ENCODE assay signal across 19 cellular contexts in the genomic region with DNA sequence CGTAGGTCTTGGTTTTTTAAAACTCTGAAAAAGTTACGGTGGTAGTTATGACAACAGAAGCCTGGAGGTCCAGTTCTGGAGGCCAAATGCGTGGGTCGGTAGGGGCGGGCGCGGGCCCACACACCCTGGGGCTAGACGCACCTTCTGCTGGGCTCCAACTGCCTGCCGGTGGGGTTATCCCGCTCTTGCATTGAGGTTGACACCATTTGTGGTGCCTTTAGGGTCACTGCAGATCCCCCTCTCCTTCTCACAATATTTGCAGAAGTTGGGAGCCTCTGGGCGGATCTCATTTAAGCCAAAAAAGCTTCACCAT.
"Had no signal": no experiment of that assay in that cellular context is flagged by ENCODE, and none has a peak within 500 bp of the region (broad histone marks: within the 10 kb centered on the region; RNA-seq: fewer than 3 reads in every experiment).

No MANE protein-coding gene starts in this region.

- H3K4me1 ChIP-seq: stomach, transverse colon, uterus had no signal

- H3K36me3 ChIP-seq: neutrophil, stomach, thoracic aorta, transverse colon, uterus had no signal

- FAIRE-seq: small intestine had no signal

- ATAC-seq: naive thymus-derived CD4-positive, alpha-beta T cell had no signal

- H2AFZ ChIP-seq: hepatocyte had no signal

- H3K9me3 ChIP-seq: neutrophil, stomach, thoracic aorta, transverse colon, uterus had no signal

- H3K79me2 ChIP-seq: hepatocyte had no signal

- DNase-seq: cortex of kidney; effector CD8-positive, alpha-beta T cell; foreskin melanocyte; head of caudate nucleus; kidney glomerular epithelial cell; mammary epithelial cell; naive thymus-derived CD4-positive, alpha-beta T cell; nephron progenitor cell; small intestine; stimulated activated CD4-positive, alpha-beta T cell treated with anti-CD3 and anti-CD28 coated beads, Interleukin-12 subunit alpha, Interleukin-12 subunit beta, amount 100 ng/mL, for 4 hours; stimulated activated naive CD4-positive, alpha-beta T cell; stomach; substantia nigra; transverse colon; uterus had no signal

- H3K27me3 ChIP-seq: hepatocyte, neutrophil, transverse colon, uterus had no signal

- H3K4me3 ChIP-seq: dorsolateral prefrontal cortex, hepatocyte, stomach, thoracic aorta, transverse colon, uterus had no signal

- H3K4me2 ChIP-seq: hepatocyte had no signal

- H3K27ac ChIP-seq: dorsolateral prefrontal cortex, hepatocyte, neutrophil, stomach, thoracic aorta, transverse colon, uterus had no signal
